ENCODE assay signal across 10 cellular contexts in genomic region chr16:73066927-73067670, GRCh38. TPM values are rescaled to one million over a fixed set of nuclear protein-coding genes. Genes with fewer than 3 reads are reported as not detected.
DNase-seq lines count a peak whose midpoint lies in the region; ATAC-seq and TF ChIP-seq lines count a peak whose summit lies in the region.
"Had no signal": no experiment of that assay in that cellular context is flagged by ENCODE, and none has a peak within 500 bp of the region (broad histone marks: within the 10 kb centered on the region; RNA-seq: fewer than 3 reads in every experiment).

No MANE protein-coding gene starts in this region.

- H3K79me2 ChIP-seq in parathyroid adenoma (peaks cover 3% of the 10 kb centered on the region), OCI-LY7 (ENCODE audit: insufficient read depth, low read depth, low read length) (no peaks in the 10 kb centered on the region)

- no peaks in the 10 kb centered on the region for H4K20me1 ChIP-seq in OCI-LY7 (ENCODE audit: insufficient read depth, low read length)

- WGBS in right cardiac atrium = 32% methylated on average over 24 of the region's 24 CpGs

- intact Hi-C loops in right cardiac atrium (cut with DNase I) (loop anchor here in 2 of 4 donors (10.0 kb wide), 2 partner anchors 108 to 128 kb away; no protein-coding TSS in a partner anchor), left ventricle myocardium superior (cut with micrococcal nuclease) (no loop called here), OCI-LY7 (cut with micrococcal nuclease; ENCODE audit: unreplicated experiment) (no loop called here)

- TF ChIP-seq CTCF in foreskin fibroblast (IDR thresholded peaks at IDR 0.05; ENCODE audit: low read depth, low read length) (no peak), parathyroid adenoma (IDR thresholded peaks at IDR 0.05) (no peak), OCI-LY7 (conservative IDR thresholded peaks at IDR 0.05; ENCODE audit: low read length) (no peak)

- H3K36me3 ChIP-seq in parathyroid adenoma (ENCODE audit: control insufficient read depth, insufficient read depth, low read length) (no peaks in the 10 kb centered on the region), OCI-LY7 (ENCODE audit: insufficient read depth, low read length) (no peaks in the 10 kb centered on the region)

- BruUV-seq in OCI-LY7 (replicated peaks; lab: Mats Ljungman, UMichigan) = no TSS peak

- ATAC-seq in right cardiac atrium (peak in 1 of 2 donors; percentile 1), left ventricle myocardium superior (no peak), GM21529 (IDR thresholded peaks at IDR 0.05; ENCODE audit: unreplicated experiment) (no peak)

- H3K9me3 ChIP-seq in right cardiac atrium (ENCODE audit: control insufficient read depth, low read length) (no peaks in the 10 kb centered on the region), parathyroid adenoma (ENCODE audit: control insufficient read depth, low read length) (no peaks in the 10 kb centered on the region), OCI-LY7 (ENCODE audit: low read length) (no peaks in the 10 kb centered on the region)

- H2AFZ ChIP-seq in parathyroid adenoma = peak overlapping the region; percentile 5
- H2AFZ ChIP-seq in OCI-LY7 (ENCODE audit: low read length) = no peak overlapping the region

- no peaks in the 10 kb centered on the region for H3K27me3 ChIP-seq in right cardiac atrium (ENCODE audit: control insufficient read depth, insufficient read depth)
- peaks cover 13% of the 10 kb centered on the region for H3K27me3 ChIP-seq in parathyroid adenoma (ENCODE audit: control insufficient read depth, insufficient read depth, low read length)

- CTCF ChIA-PET in OCI-LY7 (lab: Charles Lee; ENCODE audit: unreplicated experiment) = no interaction called here

- H3K4me1 ChIP-seq in right cardiac atrium (ENCODE audit: control insufficient read depth, insufficient read depth, low read length) (peaks cover 5% of the 10 kb centered on the region), parathyroid adenoma (peaks cover 30% of the 10 kb centered on the region), OCI-LY7 (ENCODE audit: insufficient read depth, low read length, poor library complexity, severe bottlenecking) (no peaks in the 10 kb centered on the region)

- POLR2A ChIA-PET in OCI-LY7 (lab: Charles Lee) = no interaction called here

- H3K4me3 ChIP-seq in right cardiac atrium (ENCODE audit: low read length) = no peak overlapping the region
- no peak overlapping the region for H3K4me3 ChIP-seq in foreskin fibroblast (ENCODE audit: low read depth in 1 of 2, low read length in 2 of 2)
- no peak overlapping the region for H3K4me3 ChIP-seq in parathyroid adenoma (ENCODE audit: low read depth, low read length)
- no peak overlapping the region for H3K4me3 ChIP-seq in OCI-LY7 (ENCODE audit: low read depth, low read length, poor library complexity, severe bottlenecking)

- H3K9ac ChIP-seq in parathyroid adenoma = no peak overlapping the region

- DNase-seq in right cardiac atrium (peak in 2 of 3 donors; percentile 67 to 79), left ventricle myocardium superior (no peak), foreskin fibroblast (peak; percentile 59 to 71), OCI-LY7 (ENCODE audit: low spot score) (no peak), NCI-H526 treated with DMSO at 0.1 percent for 48 hours (lab: John Stamatoyannopoulos, UW) (no peak)
- DNase-seq in activated effector memory CD4-positive, alpha-beta T cell treated with anti-CD3 and anti-CD28 coated beads, Interleukin-2, amount 50 U/mL, for 16 hours = no peak
- DNase-seq: activated naive CD4-positive, alpha-beta T cell; MM.1S had no signal

- no peaks in the 10 kb centered on the region for H3K9me2 ChIP-seq in OCI-LY7 (ENCODE audit: insufficient read depth, low read length)

- H3K4me2 ChIP-seq in parathyroid adenoma (ENCODE audit: low read length) (no peak overlapping the region), OCI-LY7 (ENCODE audit: low read length) (no peak overlapping the region)

- peak overlapping the region; percentile 22 for H3K27ac ChIP-seq in right cardiac atrium (ENCODE audit: low read length)
- no peak overlapping the region for H3K27ac ChIP-seq in parathyroid adenoma
- H3K27ac ChIP-seq in OCI-LY7 (ENCODE audit: low read depth, low read length, poor library complexity, severe bottlenecking) = no peak overlapping the region

RNA-seq across cellular contexts. Expression of gene ZFHX3, which starts 19.2 kb away (rescaled TPM):
- total RNA-seq in right cardiac atrium (10 to 100 TPM in 2 of 4 donors, 1 to 10 TPM in 2; 9.1 to 18.2 (median 11.0) TPM), left ventricle myocardium superior (8.1 TPM), OCI-LY7 (2022) (5.7 and 6.2 TPM in 2 replicates)
- 4.3 TPM for polyA plus RNA-seq in right cardiac atrium
- total RNA-seq in OCI-LY7 (2014; rRNA removed; shearing (Covaris generic)) = 0.77 and 1.3 TPM in 2 replicates

Comparison
In these comparisons a context has a peak if more than half of its experiments do, and no peak if none do; other contexts are left out.
1. DNase-seq: peak in right cardiac atrium (2 of 3) and foreskin fibroblast (2 of 2); none in left ventricle myocardium superior (single experiment), activated effector memory CD4-positive, alpha-beta T cell treated with anti-CD3 and anti-CD28 coated beads, Interleukin-2, amount 50 U/mL, for 16 hours (single experiment), OCI-LY7 (single experiment) and NCI-H526 treated with DMSO at 0.1 percent for 48 hours (single experiment).